Comparison of ENCODE assay signal across 10 cellular contexts in the genomic region with DNA sequence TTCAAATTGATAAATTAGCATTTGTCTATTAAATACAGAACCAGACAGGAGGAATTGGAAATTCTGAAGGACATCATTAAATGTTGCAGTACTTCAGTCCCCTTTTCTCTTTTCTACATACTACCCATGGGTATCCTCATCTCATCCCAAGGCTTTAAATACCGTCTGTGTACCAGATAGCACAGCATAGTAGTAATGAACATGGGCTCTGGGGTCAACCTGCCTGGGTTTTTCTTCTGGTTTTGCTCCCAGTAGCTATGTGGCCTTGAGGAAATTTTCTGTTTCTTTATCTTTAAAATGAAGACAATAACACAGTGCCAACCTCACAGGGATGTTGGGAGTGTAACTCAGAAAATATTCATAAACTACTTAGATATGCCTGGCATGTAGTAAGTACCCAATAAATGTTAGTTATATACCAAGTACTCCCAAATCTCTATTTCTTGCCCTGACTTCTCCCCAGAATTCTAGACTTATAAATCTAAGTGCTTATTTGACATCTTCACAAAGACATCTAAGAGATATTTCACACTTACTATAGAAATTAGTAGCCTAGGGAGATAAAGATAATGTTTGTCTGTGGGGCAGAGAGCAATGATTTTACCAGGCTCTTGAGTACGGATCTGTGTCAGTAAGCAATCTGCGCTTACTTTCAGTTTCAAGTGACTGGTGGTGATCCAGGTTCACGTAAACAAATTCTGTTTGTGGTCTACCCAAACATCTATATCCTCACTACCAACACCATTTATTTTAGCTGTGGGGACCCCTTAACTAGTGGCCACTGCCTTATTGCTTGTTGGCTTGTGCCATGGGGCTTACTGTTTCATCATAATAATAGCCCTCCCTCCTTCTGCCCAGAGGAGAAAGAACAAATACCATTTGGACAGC. TPM values are rescaled to one million over a fixed set of nuclear protein-coding genes. Genes with fewer than 3 reads are reported as not detected.
DNase-seq lines count a peak whose midpoint lies in the region; ATAC-seq, FAIRE-seq and TF ChIP-seq lines count a peak whose summit lies in the region.
"Had no signal": no experiment of that assay in that cellular context is flagged by ENCODE, and none has a peak within 500 bp of the region (broad histone marks: within the 10 kb centered on the region; RNA-seq: fewer than 3 reads in every experiment).

No MANE protein-coding gene starts in this region.

- H3K9me1 ChIP-seq in K562 (ENCODE audit: control insufficient read depth, insufficient read depth, low read length) = no peaks in the 10 kb centered on the region

- TF ChIP-seq EP300 in K562 (IDR thresholded peaks at IDR 0.05; ENCODE audit: low read length) = no peak
- TF ChIP-seq EP300 in tibial nerve (IDR thresholded peaks at IDR 0.05) = no peak

- BruUV-seq in K562 (replicated peaks; lab: Mats Ljungman, UMichigan) = no TSS peak

- peak; percentile 66 for FAIRE-seq in K562 (lab: Jason Lieb, UNC)
- FAIRE-seq: G401.6 had no signal

- no peaks in the 10 kb centered on the region for H3K79me2 ChIP-seq in K562 (ENCODE audit: control insufficient read depth, insufficient read depth, low read length)

- H3K36me3 ChIP-seq in BLaER1 (no peaks in the 10 kb centered on the region), K562 (ENCODE audit: control insufficient read depth, insufficient read depth, low read length) (no peaks in the 10 kb centered on the region), tibial nerve (no peaks in the 10 kb centered on the region)

- H3K4me1 ChIP-seq in BLaER1 (peaks cover 39% of the 10 kb centered on the region), K562 (replicated peaks in 1 of 2; ENCODE audit: control insufficient read depth in 2 of 2, insufficient read depth in 2 of 2, low read length in 2 of 2) (peaks cover 0 to 14% of the 10 kb centered on the region in 2 experiments; a peak in 3 of 5 replicates), tibial nerve (no peaks in the 10 kb centered on the region)

- H3K27ac ChIP-seq in BLaER1 (peak overlapping the region; percentile 88), K562 (ENCODE audit: extremely low read depth, low read depth, low read length) (peak overlapping the region; percentile 21; the same call in 1 of the 3 replicates), tibial nerve (peak overlapping the region in 1 of 4 donors; percentile 62)
- H3K27ac ChIP-seq: VCaP had no signal

- in situ Hi-C loops in K562 (cut with MboI) = no loop called here

- POLR2A ChIA-PET in K562 (lab: Yijun Ruan, JAX) = no interaction called here

- H3K4me2 ChIP-seq in BLaER1 = peak overlapping the region; percentile 86
- H3K4me2 ChIP-seq in K562 (ENCODE audit: insufficient read depth, low read length) = peak overlapping the region; percentile 72

- H3K27me3 ChIP-seq in BLaER1 = no peaks in the 10 kb centered on the region
- no peaks in the 10 kb centered on the region for H3K27me3 ChIP-seq in K562 (ENCODE audit: control insufficient read depth in 2 of 2, insufficient read depth in 2 of 2, low read length in 2 of 2)
- H3K27me3 ChIP-seq in tibial nerve = no peaks in the 10 kb centered on the region

- WGBS in K562 (ENCODE audit: insufficient coverage, low coverage, missing lambda C conversion rate) = 39% methylated on average over 4 of the region's 4 CpGs
- WGBS in tibial nerve, 2 donors = 71 to 77% methylated on average over 4 of the region's 4 CpGs

- H2AFZ ChIP-seq in K562 (ENCODE audit: low read depth, low read length) = peak overlapping the region; percentile 92

- DNase-seq in K562 (ENCODE audit: extremely low read depth in 1 of 4, low spot score in 3 of 4) (peak in 1 of 4 experiments; percentile 18), tibial nerve (ENCODE audit: low spot score in 2 of 2) (no peak), NCI-H2081 treated with DMSO at 0.1 percent for 48 hours (lab: John Stamatoyannopoulos, UW) (no peak), AML-193 (lab: John Stamatoyannopoulos, UW) (no peak), NCI-H226 (no peak)

- no peaks in the 10 kb centered on the region for H4K20me1 ChIP-seq in BLaER1
- H4K20me1 ChIP-seq in K562 (replicated peaks; ENCODE audit: control insufficient read depth, insufficient read depth, low read length) = no peaks in the 10 kb centered on the region

- peak overlapping the region; percentile 49 for H3K4me3 ChIP-seq in BLaER1
- H3K4me3 ChIP-seq in K562 = peak overlapping the region; percentile 14; the same call in 1 of the 2 replicates
- H3K4me3 ChIP-seq in tibial nerve = peak overlapping the region in 1 of 4 donors; percentile 20

- H3K9me3 ChIP-seq in BLaER1 (peaks cover 22% of the 10 kb centered on the region), K562 (replicated peaks; ENCODE audit: control insufficient read depth, insufficient read depth, low read depth, low read length) (no peaks in the 10 kb centered on the region), tibial nerve (no peaks in the 10 kb centered on the region)

- TF ChIP-seq CTCF in K562 (IDR thresholded peaks at IDR 0.05 in 2 of 3, conservative IDR thresholded peaks at IDR 0.05 in 1 of 3; ENCODE audit: insufficient read depth in 2 of 3, low read depth in 1 of 3, low read length in 3 of 3) (no peak), tibial nerve (IDR thresholded peaks at IDR 0.05) (no peak)

- TF ChIP-seq RAD21 in K562 (CRISPR knock-in tag; conservative IDR thresholded peaks at IDR 0.05 in 1 of 2, IDR thresholded peaks at IDR 0.05 in 1 of 2) = no peak

- H3K9ac ChIP-seq in BLaER1 = peak overlapping the region; percentile 80
- H3K9ac ChIP-seq in K562 (ENCODE audit: insufficient read depth in 1 of 2, low read depth in 2 of 2, low read length in 2 of 2) = peak overlapping the region in 1 of 2 experiments; percentile 47; a peak in 2 of 4 replicates

- CTCF ChIA-PET in K562 (lab: Yijun Ruan, JAX; ENCODE audit: low intra/inter-chr PET ratio) = no interaction called here

- intact Hi-C loops in K562 (cut with micrococcal nuclease) = no loop called here

- ATAC-seq in GM19324 (IDR thresholded peaks at IDR 0.05; ENCODE audit: low FRiP score, unreplicated experiment) (peak; percentile 72), HG03280 (IDR thresholded peaks at IDR 0.05; ENCODE audit: unreplicated experiment) (peak; percentile 83), K562 (peak; percentile 73)

- TF ChIP-seq POLR2A in K562 (conservative IDR thresholded peaks at IDR 0.05) (no peak), tibial nerve (IDR thresholded peaks at IDR 0.05) (no peak)

TF ChIP-seq in K562, 482 proteins besides CTCF, POLR2A, EP300 and RAD21 (continues in another document):
- TF ChIP-seq PURB (CRISPR knock-in tag; IDR thresholded peaks at IDR 0.05; ENCODE audit: low read depth) = no peak
- no peak for TF ChIP-seq ZBTB8A (IDR thresholded peaks at IDR 0.05; ENCODE audit: partially characterized antibody)
- TF ChIP-seq NR2F6 (CRISPR knock-in tag; IDR thresholded peaks at IDR 0.05) = no peak
- TF ChIP-seq KDM5B (IDR thresholded peaks at IDR 0.05; ENCODE audit: insufficient replicate concordance, low read depth, low read length) = no peak
- no peak for TF ChIP-seq ZNF41 (CRISPR knock-in tag; conservative IDR thresholded peaks at IDR 0.05)
- TF ChIP-seq BACH1 (tag; IDR thresholded peaks at IDR 0.05) = peak; percentile 52; the same call in 1 of the 2 replicates
- TF ChIP-seq SAFB (IDR thresholded peaks at IDR 0.05; ENCODE audit: borderline replicate concordance, low read depth, low read length) = no peak
- 0 out of 2 replicates have a peak, but pooled peaks have one; percentile 11 for TF ChIP-seq RBFOX2 (IDR thresholded peaks at IDR 0.05; ENCODE audit: low read depth, low read length)
- no peak for TF ChIP-seq ETV5 (CRISPR knock-in tag; IDR thresholded peaks at IDR 0.05; ENCODE audit: low read depth)
- TF ChIP-seq TGIF2 (CRISPR knock-in tag; IDR thresholded peaks at IDR 0.05) = no peak
- TF ChIP-seq BCOR (IDR thresholded peaks at IDR 0.05) = no peak
- TF ChIP-seq SUPT5H (IDR thresholded peaks at IDR 0.05) = no peak
- TF ChIP-seq, protein P1, sequence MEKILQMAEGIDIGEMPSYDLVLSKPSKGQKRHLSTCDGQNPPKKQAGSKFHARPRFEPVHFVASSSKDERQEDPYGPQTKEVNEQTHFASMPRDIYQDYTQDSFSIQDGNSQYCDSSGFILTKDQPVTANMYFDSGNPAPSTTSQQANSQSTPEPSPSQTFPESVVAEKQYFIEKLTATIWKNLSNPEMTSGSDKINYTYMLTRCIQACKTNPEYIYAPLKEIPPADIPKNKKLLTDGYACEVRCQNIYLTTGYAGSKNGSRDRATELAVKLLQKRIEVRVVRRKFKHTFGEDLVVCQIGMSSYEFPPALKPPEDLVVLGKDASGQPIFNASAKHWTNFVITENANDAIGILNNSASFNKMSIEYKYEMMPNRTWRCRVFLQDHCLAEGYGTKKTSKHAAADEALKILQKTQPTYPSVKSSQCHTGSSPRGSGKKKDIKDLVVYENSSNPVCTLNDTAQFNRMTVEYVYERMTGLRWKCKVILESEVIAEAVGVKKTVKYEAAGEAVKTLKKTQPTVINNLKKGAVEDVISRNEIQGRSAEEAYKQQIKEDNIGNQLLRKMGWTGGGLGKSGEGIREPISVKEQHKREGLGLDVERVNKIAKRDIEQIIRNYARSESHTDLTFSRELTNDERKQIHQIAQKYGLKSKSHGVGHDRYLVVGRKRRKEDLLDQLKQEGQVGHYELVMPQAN (IDR thresholded peaks at IDR 0.05; ENCODE audit: borderline replicate concordance) = no peak
- TF ChIP-seq ZNF79 (CRISPR knock-in tag; IDR thresholded peaks at IDR 0.05; ENCODE audit: low read depth) = no peak
- TF ChIP-seq SRSF9 (IDR thresholded peaks at IDR 0.05; ENCODE audit: borderline replicate concordance, low read depth, low read length) = no peak

RNA-seq across cellular contexts. Expression of gene VANGL2, which starts 37.3 kb away (rescaled TPM):
- total RNA-seq in K562 (2011; cell fraction: chromatin; rRNA removed; ENCODE audit: low replicate concordance) = 3.7 and 6.1 TPM in 2 replicates
- total RNA-seq in K562 (2011; cell fraction: nucleolus; rRNA removed) = 3.4 and 4.8 TPM in 2 replicates
- 6.5 and 8.4 TPM in 2 replicates for total RNA-seq in K562 (2011; cell fraction: nucleoplasm; rRNA removed)
- total RNA-seq in K562 (2014; rRNA removed) (0.82 and 1.1 TPM in 2 replicates), K562 (2014; rRNA removed; fragmentation: Illumina TruSeq; extraction: Trizol) (0.95 and 1.1 TPM in 2 replicates), K562 (2015; rRNA removed; fragmentation: Illumina TruSeq; extraction: Trizol) (0.98 and 1.1 TPM in 2 replicates), K562 (2021) (3.4 and 3.8 TPM in 2 replicates), tibial nerve (1 to 10 TPM in 3 of 4 donors, under 1 TPM in 1; 0.84 to 2.0 (median 1.4) TPM)
- polyA plus RNA-seq in K562 (2011; rRNA removed) (4.0 and 4.4 TPM in 2 replicates), K562 (2014; fragmentation: Illumina TruSeq; extraction: Trizol) (3.5 TPM in 2 replicates), K562 (2014; fragmentation: Nextera tagmentation; extraction: Ambion mirVana) (under 1 TPM; 0.28 to 0.42 TPM), K562 (2014; rRNA removed) (3.7 and 3.9 TPM in 2 replicates)
- polyA plus RNA-seq in K562 (2011; cell fraction: cytosol; rRNA removed) = 6.2 and 6.4 TPM in 2 replicates
- 7.2 and 10.3 TPM in 2 replicates for polyA plus RNA-seq in K562 (2011; cell fraction: nucleus; rRNA removed)
- 2.0 and 3.4 TPM in 2 replicates for polyA plus RNA-seq in K562 (2012)
- polyA minus RNA-seq in K562 (2011; rRNA and poly(A)+ RNA removed) = 2.5 and 3.3 TPM in 2 replicates
- polyA minus RNA-seq in K562 (2011; cell fraction: cytosol; rRNA and poly(A)+ RNA removed) = 1.5 and 2.5 TPM in 2 replicates
- 1.1 and 1.3 TPM in 2 replicates for polyA minus RNA-seq in K562 (2011; cell fraction: nucleus; rRNA and poly(A)+ RNA removed)
